Comparison of ENCODE assay signal across 14 cellular contexts in the genomic region with DNA sequence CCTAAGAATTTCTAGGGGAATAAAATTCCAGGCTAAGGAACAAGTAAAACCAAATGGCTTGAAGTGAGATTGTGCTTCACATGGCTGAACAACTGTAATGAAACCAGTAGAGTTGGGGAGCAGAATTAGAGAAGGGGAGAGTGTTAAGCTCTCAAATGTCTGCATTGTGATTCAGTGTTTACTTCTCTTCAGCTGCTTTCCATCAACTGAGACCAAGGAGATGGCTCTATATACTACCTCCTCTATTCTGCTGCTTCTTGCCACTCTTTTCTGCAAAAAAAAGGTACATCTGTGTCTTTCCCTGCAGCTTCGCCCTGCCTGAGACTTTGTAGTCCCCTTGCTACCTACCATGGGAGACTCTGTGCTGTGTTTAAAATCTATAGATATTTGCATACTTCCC.
"Had no signal": no experiment of that assay in that cellular context is flagged by ENCODE, and none has a peak within 500 bp of the region (broad histone marks: within the 10 kb centered on the region; RNA-seq: fewer than 3 reads in every experiment).

No MANE protein-coding gene starts in this region.

- H3K9me3 Mint-ChIP-seq: activated T-cell treated with anti-CD3 and anti-CD28 coated beads, Interleukin-2, amount 50 U/mL, for 72 hours; endodermal cell; T-helper 1 cell treated with Interleukin-12 subunit alpha and Interleukin-12 subunit beta and Interleukin-4 antibody, amounts not matched to agents 30 μg/mL and 1 μg/mL, for 36 hours had no signal

- H3K4me1 Mint-ChIP-seq: memory B cell; naive thymus-derived CD4-positive, alpha-beta T cell had no signal

- H3K4me3 ChIP-seq: left ventricle myocardium inferior, tibial artery, vagina had no signal

- H3K36me3 Mint-ChIP-seq: memory B cell; naive thymus-derived CD4-positive, alpha-beta T cell had no signal

- H3K36me3 ChIP-seq: vagina had no signal

- H3K9me3 ChIP-seq: left ventricle myocardium inferior, tibial artery, vagina had no signal

- ATAC-seq: activated T-cell treated with anti-CD3 and anti-CD28 coated beads, Interleukin-2, amount 50 U/mL, for 72 hours; naive thymus-derived CD4-positive, alpha-beta T cell had no signal

- H3K4me1 ChIP-seq: vagina had no signal

- H3K4me3 Mint-ChIP-seq: activated T-cell treated with anti-CD3 and anti-CD28 coated beads, Interleukin-2, amount 50 U/mL, for 72 hours; endodermal cell; memory B cell; naive thymus-derived CD4-positive, alpha-beta T cell; T-helper 1 cell treated with Interleukin-12 subunit alpha and Interleukin-12 subunit beta and Interleukin-4 antibody, amounts not matched to agents 30 μg/mL and 1 μg/mL, for 36 hours had no signal

- H3K27ac Mint-ChIP-seq: activated T-cell treated with anti-CD3 and anti-CD28 coated beads, Interleukin-2, amount 50 U/mL, for 72 hours; endodermal cell; memory B cell; naive thymus-derived CD4-positive, alpha-beta T cell; T-helper 1 cell treated with Interleukin-12 subunit alpha and Interleukin-12 subunit beta and Interleukin-4 antibody, amounts not matched to agents 30 μg/mL and 1 μg/mL, for 36 hours had no signal

- H3K27me3 Mint-ChIP-seq: memory B cell had no signal

- H3K27me3 ChIP-seq: tibial artery, vagina had no signal

- H3K27ac ChIP-seq: left ventricle myocardium inferior, tibial artery, vagina had no signal

- DNase-seq: activated CD4-positive, alpha-beta T cell treated with anti-CD3 and anti-CD28 coated beads for 1 hour; activated effector memory CD4-positive, alpha-beta T cell treated with anti-CD3 and anti-CD28 coated beads, Interleukin-2, amount 50 U/mL, for 16 hours; activated naive CD4-positive, alpha-beta T cell treated with anti-CD3 and anti-CD28 coated beads, Interleukin-2, amount 50 U/mL, for 16 hours; activated T-cell treated with anti-CD3 and anti-CD28 coated beads, Interleukin-2, amount 50 U/mL, for 72 hours; endodermal cell; head of caudate nucleus; left ventricle myocardium inferior; naive thymus-derived CD4-positive, alpha-beta T cell; posterior cingulate gyrus; stimulated activated naive CD4-positive, alpha-beta T cell; tibial artery had no signal
